Comparison of ENCODE assay signal across 22 cellular contexts in the genomic region with DNA sequence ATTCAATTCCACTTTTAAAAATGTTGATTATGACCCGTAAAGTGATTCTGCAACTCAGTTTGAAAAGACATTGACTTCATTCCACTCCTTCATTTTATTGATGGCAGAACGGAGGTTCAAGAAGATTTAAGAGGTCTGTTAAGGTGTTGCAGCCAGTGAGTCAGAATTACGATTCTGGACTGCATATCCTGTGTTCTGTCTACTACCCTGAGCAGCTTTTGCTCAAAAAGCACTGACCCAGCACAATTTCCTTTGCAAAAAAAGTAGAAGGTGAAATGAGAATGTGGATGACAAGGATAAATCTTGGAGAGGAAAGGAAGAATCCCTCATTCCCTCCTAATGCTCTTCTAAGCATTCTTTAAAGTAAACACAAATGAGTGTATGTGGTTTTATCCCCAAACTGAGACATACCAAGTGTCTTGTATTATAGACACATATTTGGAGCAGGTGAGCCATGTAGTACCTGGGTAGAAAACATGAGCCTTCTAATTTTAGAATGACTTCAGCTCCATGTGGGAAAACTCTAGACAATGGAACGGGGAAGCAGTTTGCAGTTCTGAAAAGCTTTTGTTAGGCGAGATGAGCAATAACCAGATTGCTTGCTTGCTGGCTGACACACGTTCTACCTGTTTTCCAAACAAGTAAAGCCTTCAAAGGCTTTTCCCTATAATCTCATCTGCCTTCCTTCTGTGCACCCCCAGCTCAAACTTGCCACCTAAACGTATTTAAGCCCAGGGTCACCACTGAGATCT.
"Had no signal": no experiment of that assay in that cellular context is flagged by ENCODE, and none has a peak within 500 bp of the region (broad histone marks: within the 10 kb centered on the region; RNA-seq: fewer than 3 reads in every experiment).

No MANE protein-coding gene starts in this region.

- ATAC-seq: activated T-cell treated with anti-CD3 and anti-CD28 coated beads, Interleukin-2, amount 50 U/mL, for 4 hours; gastroesophageal sphincter; right cardiac atrium; stimulated activated naive B cell treated with anti-CD40 and anti-IgM and Interleukin-4, amounts not matched to agents 10 μg/mL and 1 μg/mL and 100 μg/mL, for 72 hours had no signal

- H3K4me1 ChIP-seq: gastroesophageal sphincter, lower lobe of right lung, spleen had no signal

- H3K27ac Mint-ChIP-seq: activated naive CD8-positive, alpha-beta T cell; naive B cell; progenitor cell of endocrine pancreas; stimulated activated naive B cell treated with anti-CD40 and anti-IgM and Interleukin-4, amounts not matched to agents 10 μg/mL and 1 μg/mL and 100 μg/mL, for 72 hours; T-helper 2 cell treated with Interferon-gamma antibody and Interleukin-4, amounts not matched to agents 5 μg/mL and 100 μg/mL, for 36 hours had no signal

- H3K4me1 Mint-ChIP-seq: naive B cell had no signal

- H3K36me3 Mint-ChIP-seq: activated naive CD8-positive, alpha-beta T cell; naive B cell; stimulated activated naive B cell treated with anti-CD40 and anti-IgM and Interleukin-4, amounts not matched to agents 10 μg/mL and 1 μg/mL and 100 μg/mL, for 72 hours had no signal

- DNase-seq: activated CD4-positive, alpha-beta T cell treated with anti-CD3 and anti-CD28 coated beads, Interleukin-2, amount 50 U/mL, for 48 hours; activated CD4-positive, CD25-positive, alpha-beta regulatory T cell treated with anti-CD3 and anti-CD28 coated beads, Interleukin-2, amount 50 U/mL, for 72 hours; activated gamma-delta T cell; activated T-cell treated with anti-CD3 and anti-CD28 coated beads, Interleukin-2, amount 50 U/mL, for 4 hours; amygdala; brain microvascular endothelial cell; kidney glomerular epithelial cell; lower lobe of right lung; naive B cell; right cardiac atrium; spleen; stimulated activated CD4-positive, alpha-beta T cell treated with anti-CD3 and anti-CD28 coated beads, Interleukin-2, amount 100 ng/mL, for 24 hours; stimulated activated naive B cell treated with anti-CD40 and anti-IgM and Interleukin-4, amounts not matched to agents 10 μg/mL and 1 μg/mL and 100 μg/mL, for 72 hours; substantia nigra; SW 1271; upper lobe of left lung had no signal

- H3K9me3 Mint-ChIP-seq: activated T-cell treated with anti-CD3 and anti-CD28 coated beads, Interleukin-2, amount 50 U/mL, for 4 hours; naive B cell; stimulated activated naive B cell treated with anti-CD40 and anti-IgM and Interleukin-4, amounts not matched to agents 10 μg/mL and 1 μg/mL and 100 μg/mL, for 72 hours; T-helper 2 cell treated with Interferon-gamma antibody and Interleukin-4, amounts not matched to agents 5 μg/mL and 100 μg/mL, for 36 hours had no signal

- H3K27ac ChIP-seq: brain microvascular endothelial cell, gastroesophageal sphincter, hepatocyte, lower lobe of right lung, upper lobe of left lung had no signal

- H3K9me3 ChIP-seq: gastroesophageal sphincter, lower lobe of right lung, neutrophil, spleen, upper lobe of left lung had no signal

- H3K4me3 ChIP-seq: gastroesophageal sphincter, hepatocyte, lower lobe of right lung, spleen, upper lobe of left lung had no signal

- H3K27me3 Mint-ChIP-seq: activated naive CD8-positive, alpha-beta T cell; stimulated activated naive B cell treated with anti-CD40 and anti-IgM and Interleukin-4, amounts not matched to agents 10 μg/mL and 1 μg/mL and 100 μg/mL, for 72 hours had no signal

- H3K36me3 ChIP-seq: brain microvascular endothelial cell, gastroesophageal sphincter, lower lobe of right lung, neutrophil, spleen, upper lobe of left lung had no signal

- H3K27me3 ChIP-seq: brain microvascular endothelial cell, hepatocyte, neutrophil, spleen, upper lobe of left lung had no signal

- H3K4me3 Mint-ChIP-seq: activated naive CD8-positive, alpha-beta T cell; activated T-cell treated with anti-CD3 and anti-CD28 coated beads, Interleukin-2, amount 50 U/mL, for 4 hours; naive B cell; stimulated activated naive B cell treated with anti-CD40 and anti-IgM and Interleukin-4, amounts not matched to agents 10 μg/mL and 1 μg/mL and 100 μg/mL, for 72 hours; T-helper 2 cell treated with Interferon-gamma antibody and Interleukin-4, amounts not matched to agents 5 μg/mL and 100 μg/mL, for 36 hours had no signal
